Comparison of ENCODE assay signal across 8 cellular contexts in genomic region chr22:32531955-32532818, GRCh38. TPM values are rescaled to one million over a fixed set of nuclear protein-coding genes. Genes with fewer than 3 reads are reported as not detected.
A peak's percentile ranks its signal among the peaks of the same experiment; 100 is the strongest.
DNase-seq lines count a peak whose midpoint lies in the region; ATAC-seq, FAIRE-seq and TF ChIP-seq lines count a peak whose summit lies in the region.

No MANE protein-coding gene starts in this region.

- H3K27ac ChIP-seq in SK-N-SH (ENCODE audit: low read depth in 2 of 2, low read length in 1 of 2) (peak overlapping the region in 1 of 2 experiments; percentile 24; a peak in 1 of 4 replicates), psoas muscle (peak overlapping the region; percentile 64)

- POLR2A ChIA-PET in SK-N-SH (lab: Yijun Ruan, JAX), result no interaction called here

- H3F3A ChIP-seq in SK-N-SH (replicated peaks; ENCODE audit: insufficient read depth), result no peaks in the 10 kb centered on the region

- ATAC-seq in psoas muscle (peak; percentile 19 to 71 (median 66)), GM18502 (IDR thresholded peaks at IDR 0.05; ENCODE audit: poor library complexity, unreplicated experiment) (no peak)

- DNase-seq in GM03348 (ENCODE audit: low spot score) (peak; percentile 98), SK-N-SH (peak; percentile 79), cardiac septum (ENCODE audit: low spot score) (peak; percentile 88), psoas muscle (peak; percentile 90 to 93), 8988T (no peak), GM19239 (ENCODE audit: insufficient read length, low spot score) (no peak)
- DNase-seq in stimulated activated CD4-positive, alpha-beta T cell treated with anti-CD3 and anti-CD28 coated beads, Interleukin-12 subunit alpha, Interleukin-12 subunit beta, amount 100 ng/mL, for 4 hours, result no peak

- WGBS in SK-N-SH (ENCODE audit: low lambda C conversion rate), result 64% methylated on average over 16 of the region's 19 CpGs
- WGBS in psoas muscle, 3 donors, result 41 to 46% (median 41%) methylated on average over 19 of the region's 19 CpGs

- H3K9ac ChIP-seq in SK-N-SH, result no peak overlapping the region

- H3K4me3 ChIP-seq in SK-N-SH (ENCODE audit: low read depth in 2 of 2, low read length in 1 of 2) (no peak overlapping the region), psoas muscle (no peak overlapping the region)

- CTCF ChIA-PET in SK-N-SH (lab: Yijun Ruan, JAX), result interaction anchor here (0.7 to 13.9 kb wide), 7 partner anchors 128 to 678 kb away, joined by 3 to 241 read pairs (median 6); no protein-coding TSS in a partner anchor

- H3K9me2 ChIP-seq in SK-N-SH, result no peaks in the 10 kb centered on the region

- no peaks in the 10 kb centered on the region for H3K79me2 ChIP-seq in SK-N-SH (ENCODE audit: insufficient read depth)

- intact Hi-C loops in cardiac septum (cut with DNase I) (loop anchor here (2.0 to 5.0 kb wide), 2 partner anchors 95 to 115 kb away; no protein-coding TSS in a partner anchor), psoas muscle (cut with DNase I) (loop anchor here (5.0 to 10.0 kb wide), 4 partner anchors 90 to 455 kb away; no protein-coding TSS in a partner anchor)

- no peak for TF ChIP-seq CTCF in SK-N-SH (IDR thresholded peaks at IDR 0.05)
- no peak for TF ChIP-seq CTCF in psoas muscle (IDR thresholded peaks at IDR 0.05)

- H2AFZ ChIP-seq in SK-N-SH (ENCODE audit: low read depth), result peak overlapping the region; percentile 29; the same call in 1 of the 2 replicates

- H3K27me3 ChIP-seq in SK-N-SH (ENCODE audit: insufficient read depth), result no peaks in the 10 kb centered on the region
- peaks cover 0 to 16% (median 5%) of the 10 kb centered on the region in 3 donors for H3K27me3 ChIP-seq in psoas muscle (ENCODE audit: insufficient read depth in 3 of 3, low read length in 2 of 3)

- TF ChIP-seq RAD21 in SK-N-SH (IDR thresholded peaks at IDR 0.05; ENCODE audit: low read length), result no peak

- H3K4me1 ChIP-seq in SK-N-SH (ENCODE audit: control insufficient read depth in 1 of 2, insufficient read depth in 2 of 2, low read depth in 1 of 2, low read length in 1 of 2), result peaks cover 10 to 14% of the 10 kb centered on the region in 2 experiments; a peak in 3 of 4 replicates
- H3K4me1 ChIP-seq in psoas muscle, result peaks cover 18% of the 10 kb centered on the region

- H3K9me3 ChIP-seq in SK-N-SH, result no peaks in the 10 kb centered on the region
- no peaks in the 10 kb centered on the region for H3K9me3 ChIP-seq in psoas muscle

- H3K36me3 ChIP-seq in SK-N-SH (replicated peaks in 1 of 2; ENCODE audit: control insufficient read depth in 1 of 2, insufficient read depth in 2 of 2, low read length in 1 of 2) (no peaks in the 10 kb centered on the region), psoas muscle (ENCODE audit: insufficient read depth in 1 of 2, low read depth in 1 of 2) (no peaks in the 10 kb centered on the region)

- TF ChIP-seq EP300 in SK-N-SH (IDR thresholded peaks at IDR 0.05; ENCODE audit: borderline replicate concordance in 1 of 2, low read depth in 1 of 2, low read length in 1 of 2), result peak; percentile 50 to 61; a peak in 3 of 4 replicates

- H3K4me2 ChIP-seq in SK-N-SH, result peak overlapping the region; percentile 11; the same call in 1 of the 2 replicates

- FAIRE-seq in GM19239 (lab: Jason Lieb, UNC), result no peak

- H4K20me1 ChIP-seq in SK-N-SH (ENCODE audit: insufficient read depth), result no peaks in the 10 kb centered on the region

TF ChIP-seq in SK-N-SH, 30 proteins besides CTCF, POLR2A, EP300 and RAD21 (continues in another document):
- no peak for TF ChIP-seq ELF1 (IDR thresholded peaks at IDR 0.05)
- TF ChIP-seq JUND (IDR thresholded peaks at IDR 0.05), result no peak
- no peak for TF ChIP-seq GATA2 (CRISPR knock-in tag; IDR thresholded peaks at IDR 0.05)
- no peak for TF ChIP-seq GABPA (IDR thresholded peaks at IDR 0.05; ENCODE audit: low read depth)
- TF ChIP-seq SIN3A (IDR thresholded peaks at IDR 0.05; ENCODE audit: borderline replicate concordance, low read depth, low read length), result no peak
- no peak for TF ChIP-seq EZH2phosphoT487 (IDR thresholded peaks at IDR 0.05; ENCODE audit: borderline replicate concordance, low read depth)
- TF ChIP-seq MEF2A (IDR thresholded peaks at IDR 0.05; ENCODE audit: borderline replicate concordance, low read depth), result no peak
- no peak for TF ChIP-seq RFX5 (IDR thresholded peaks at IDR 0.05; ENCODE audit: low read length)
- no peak for TF ChIP-seq IRF3 (IDR thresholded peaks at IDR 0.05; ENCODE audit: low read depth, low read length)
- no peak for TF ChIP-seq CHD2 (IDR thresholded peaks at IDR 0.05; ENCODE audit: low read length, partially characterized antibody)
- TF ChIP-seq TEAD4 (IDR thresholded peaks at IDR 0.05; ENCODE audit: borderline replicate concordance, insufficient read depth), result no peak
- TF ChIP-seq REST (IDR thresholded peaks at IDR 0.05; ENCODE audit: low read depth, low read length), result no peak
- TF ChIP-seq NRF1 (IDR thresholded peaks at IDR 0.05; ENCODE audit: low read depth, low read length), result no peak
- peak; percentile 87 for TF ChIP-seq TCF12 (IDR thresholded peaks at IDR 0.05)
- TF ChIP-seq SMC3 (IDR thresholded peaks at IDR 0.05; ENCODE audit: low read depth, low read length), result no peak
- TF ChIP-seq TAF1 (IDR thresholded peaks at IDR 0.05; ENCODE audit: borderline replicate concordance, low read depth, low read length), result no peak
- no peak for TF ChIP-seq FOXM1 (IDR thresholded peaks at IDR 0.05; ENCODE audit: low read depth)
- TF ChIP-seq, protein P1, sequence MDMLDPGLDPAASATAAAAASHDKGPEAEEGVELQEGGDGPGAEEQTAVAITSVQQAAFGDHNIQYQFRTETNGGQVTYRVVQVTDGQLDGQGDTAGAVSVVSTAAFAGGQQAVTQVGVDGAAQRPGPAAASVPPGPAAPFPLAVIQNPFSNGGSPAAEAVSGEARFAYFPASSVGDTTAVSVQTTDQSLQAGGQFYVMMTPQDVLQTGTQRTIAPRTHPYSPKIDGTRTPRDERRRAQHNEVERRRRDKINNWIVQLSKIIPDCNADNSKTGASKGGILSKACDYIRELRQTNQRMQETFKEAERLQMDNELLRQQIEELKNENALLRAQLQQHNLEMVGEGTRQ (IDR thresholded peaks at IDR 0.05; ENCODE audit: borderline replicate concordance, low read depth, low read length), result peak; percentile 6; the same call in 1 of the 2 replicates
- no peak for TF ChIP-seq ZBTB33 (IDR thresholded peaks at IDR 0.05; ENCODE audit: borderline replicate concordance, low read depth)
- TF ChIP-seq RXRA (IDR thresholded peaks at IDR 0.05; ENCODE audit: borderline replicate concordance, low read depth), result peak; percentile 8; the same call in 1 of the 2 replicates
- TF ChIP-seq POLR2AphosphoS5 (IDR thresholded peaks at IDR 0.05; ENCODE audit: low read depth, low read length), result no peak

RNA-seq across cellular contexts. Expression of gene FBXO7, which starts 57.6 kb away (rescaled TPM):
- polyA plus RNA-seq in SK-N-SH (2012; rRNA removed) (77.3 and 89.1 TPM in 2 replicates), psoas muscle (10 to 100 TPM; 25.6 to 49.8 (median 25.7) TPM)
- polyA plus RNA-seq in SK-N-SH (2012; cell fraction: cytosol; rRNA removed), result 80.8 and 84.8 TPM in 2 replicates
- 36.5 and 62.7 TPM in 2 replicates for polyA plus RNA-seq in SK-N-SH (2012; cell fraction: nucleus; rRNA removed)
- total RNA-seq in cardiac septum (44.8 TPM), psoas muscle (10 to 100 TPM; 28.2 to 34.4 (median 28.6) TPM)

Comparison
In these comparisons a context has a peak if more than half of its experiments do, and no peak if none do; other contexts are left out.
1. DNase-seq: peak in GM03348 (single experiment), SK-N-SH (single experiment), cardiac septum (single experiment) and psoas muscle (2 of 2); none in stimulated activated CD4-positive, alpha-beta T cell treated with anti-CD3 and anti-CD28 coated beads, Interleukin-12 subunit alpha, Interleukin-12 subunit beta, amount 100 ng/mL, for 4 hours (single experiment), 8988T (single experiment) and GM19239 (single experiment).